ENCODE assay signal across 1 cellular context in genomic region chr1:162733336-162733590, GRCh38.
TF ChIP-seq lines count a peak whose summit lies in the region.

No MANE protein-coding gene starts in this region.

TF ChIP-seq in IMR-90, 13 proteins besides CTCF, POLR2A, EP300 and RAD21 (continued from another document):
- no peak for TF ChIP-seq BHLHE40 (IDR thresholded peaks at IDR 0.05; ENCODE audit: low read depth, low read length)
- no peak for TF ChIP-seq USF2 (IDR thresholded peaks at IDR 0.05; ENCODE audit: low read depth, low read length)
- TF ChIP-seq RFX5 (IDR thresholded peaks at IDR 0.05; ENCODE audit: low read depth, low read length), result no peak
- TF ChIP-seq FOS (IDR thresholded peaks at IDR 0.05; ENCODE audit: low read depth, low read length), result no peak
- TF ChIP-seq RCOR1 (IDR thresholded peaks at IDR 0.05; ENCODE audit: insufficient replicate concordance, low read length), result no peak
- no peak for TF ChIP-seq NFE2L2 (IDR thresholded peaks at IDR 0.05; ENCODE audit: low read depth, low read length)
- TF ChIP-seq CEBPB (IDR thresholded peaks at IDR 0.05; ENCODE audit: low read depth, low read length), result no peak
- TF ChIP-seq MXI1 (IDR thresholded peaks at IDR 0.05; ENCODE audit: borderline replicate concordance, low read depth, low read length), result no peak
- TF ChIP-seq MAZ (IDR thresholded peaks at IDR 0.05; ENCODE audit: borderline replicate concordance, low read depth, low read length), result no peak
- no peak for TF ChIP-seq MAFK (IDR thresholded peaks at IDR 0.05; ENCODE audit: low read depth, low read length)
